In genomic region chr12:32399373-32400113, GRCh38 we compare ENCODE assay signal across 1 cellular context.
A peak's percentile ranks its signal among the peaks of the same experiment; 100 is the strongest.
TF ChIP-seq lines count a peak whose summit lies in the region.

Gene FGD4 (plus strand): TSS chr12:32399558.

TF ChIP-seq in K562, 482 proteins besides CTCF, POLR2A, EP300 and RAD21 (continued from another document and continues in another):
- TF ChIP-seq ZBTB40 (IDR thresholded peaks at IDR 0.05) (peak; percentile 30), ZBTB40 (CRISPR knock-in tag; IDR thresholded peaks at IDR 0.05) (no peak), BCOR (IDR thresholded peaks at IDR 0.05) (peak; percentile 73), ZNF518B (CRISPR knock-in tag; IDR thresholded peaks at IDR 0.05) (no peak), PCBP1 (IDR thresholded peaks at IDR 0.05; ENCODE audit: low read depth, low read length, poor library complexity, severe bottlenecking) (peak; percentile 69), ZNF316 (IDR thresholded peaks at IDR 0.05) (no peak), E2F1 (CRISPR knock-in tag; IDR thresholded peaks at IDR 0.05) (no peak), ZNF232 (CRISPR knock-in tag; IDR thresholded peaks at IDR 0.05) (0 out of 2 replicates have a peak, but pooled peaks have one; percentile 57), CHD1 (IDR thresholded peaks at IDR 0.05; ENCODE audit: low read length) (peak; percentile 47), ILK (tag; IDR thresholded peaks at IDR 0.05; ENCODE audit: borderline replicate concordance, low read depth) (no peak), NR2C2 (CRISPR knock-in tag; IDR thresholded peaks at IDR 0.05) (no peak), NR2C2 (tag; IDR thresholded peaks at IDR 0.05) (0 out of 2 replicates have a peak, but pooled peaks have one; percentile 27), RFX1 (IDR thresholded peaks at IDR 0.05) (no peak), NKRF (IDR thresholded peaks at IDR 0.05; ENCODE audit: borderline replicate concordance) (no peak), KDM5B (IDR thresholded peaks at IDR 0.05; ENCODE audit: insufficient replicate concordance, low read depth, low read length) (peak; percentile 56), CHCHD3 (CRISPR knock-in tag; IDR thresholded peaks at IDR 0.05) (no peak), NFRKB (IDR thresholded peaks at IDR 0.05; ENCODE audit: low read depth) (no peak), MBD2 (IDR thresholded peaks at IDR 0.05; ENCODE audit: borderline replicate concordance, low read depth) (peak; percentile 35; the same call in 1 of the 2 replicates), PHF8 (IDR thresholded peaks at IDR 0.05; ENCODE audit: borderline replicate concordance, low read length) (peak; percentile 38; the same call in 1 of the 2 replicates), SIN3A (IDR thresholded peaks at IDR 0.05; ENCODE audit: borderline replicate concordance in 2 of 2, control insufficient read depth in 1 of 2, low read depth in 2 of 2, low read length in 2 of 2) (no peak), ZNF212 (CRISPR knock-in tag; IDR thresholded peaks at IDR 0.05) (no peak), ARID4B (CRISPR knock-in tag; IDR thresholded peaks at IDR 0.05) (peak; percentile 57; the same call in 1 of the 2 replicates), MECOM (CRISPR knock-in tag; IDR thresholded peaks at IDR 0.05) (no peak), ZNF384 (IDR thresholded peaks at IDR 0.05; ENCODE audit: low read depth, low read length) (no peak), ZNF609 (CRISPR knock-in tag; IDR thresholded peaks at IDR 0.05; ENCODE audit: borderline replicate concordance) (no peak), ZNF347 (CRISPR knock-in tag; IDR thresholded peaks at IDR 0.05; ENCODE audit: low read depth) (no peak)
